In genomic region chr17:79019260-79019630, GRCh38 we compare ENCODE assay signal across 1 cellular context.
TF ChIP-seq lines count a peak whose summit lies in the region.

No MANE protein-coding gene starts in this region.

TF ChIP-seq in HepG2, 621 proteins besides CTCF, POLR2A, EP300 and RAD21:
- TF ChIP-seq PHB2 (IDR thresholded peaks at IDR 0.05; ENCODE audit: partially characterized antibody) (no peak), SKI (IDR thresholded peaks at IDR 0.05; ENCODE audit: partially characterized antibody) (peak; percentile 7), ZFP36 (IDR thresholded peaks at IDR 0.05; ENCODE audit: borderline replicate concordance, low read depth, low read length, partially characterized antibody) (no peak)
